In the genomic region with DNA sequence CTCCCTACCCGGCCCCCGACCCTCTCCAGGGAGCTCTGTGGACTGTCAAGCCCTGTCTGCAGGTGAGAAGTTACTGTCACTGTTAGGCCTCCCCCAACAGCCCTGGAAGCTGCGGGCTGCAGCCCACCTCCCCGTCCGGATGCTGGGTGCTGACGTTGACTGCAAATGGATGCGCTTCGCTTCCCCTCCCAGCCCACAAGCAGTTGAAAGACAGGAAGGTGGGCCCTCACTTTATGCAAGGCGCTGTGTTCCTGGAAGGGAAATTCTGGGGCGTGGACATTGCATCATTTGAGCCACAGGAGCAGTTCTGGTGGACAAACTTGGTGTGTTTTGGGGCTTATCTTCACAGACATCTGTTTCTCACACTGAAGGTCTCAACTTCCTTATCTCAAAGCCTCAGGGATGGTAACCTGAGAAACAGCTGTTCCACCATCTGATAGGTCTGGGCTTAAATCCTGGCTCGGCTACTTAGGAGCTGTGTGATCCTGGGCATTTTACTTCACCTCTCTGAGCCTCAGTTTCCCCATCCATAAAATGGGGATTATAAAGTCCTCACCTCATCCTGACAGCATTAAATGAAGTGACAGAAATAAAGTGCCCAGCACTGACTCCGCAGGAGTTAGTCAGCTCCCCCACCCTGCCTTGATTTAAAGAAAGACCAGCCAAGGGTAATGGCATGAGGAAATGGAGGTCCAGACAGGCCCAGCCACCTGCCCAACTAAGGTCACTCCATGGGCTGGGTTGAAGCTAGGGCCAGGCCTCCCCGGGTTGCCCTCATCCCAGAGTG, we compare ENCODE assay signal across 1 cellular context.
TF ChIP-seq lines count a peak whose summit lies in the region.

No MANE protein-coding gene starts in this region.

TF ChIP-seq in SK-N-SH, 30 proteins besides CTCF, POLR2A, EP300 and RAD21 (continued from another document):
- TF ChIP-seq, protein P1, sequence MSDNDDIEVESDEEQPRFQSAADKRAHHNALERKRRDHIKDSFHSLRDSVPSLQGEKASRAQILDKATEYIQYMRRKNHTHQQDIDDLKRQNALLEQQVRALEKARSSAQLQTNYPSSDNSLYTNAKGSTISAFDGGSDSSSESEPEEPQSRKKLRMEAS (IDR thresholded peaks at IDR 0.05; ENCODE audit: low read depth) = no peak
- TF ChIP-seq POLR2AphosphoS5 (IDR thresholded peaks at IDR 0.05; ENCODE audit: low read depth, low read length) (no peak), TCF12 (IDR thresholded peaks at IDR 0.05) (no peak)
- TF ChIP-seq, protein P2, sequence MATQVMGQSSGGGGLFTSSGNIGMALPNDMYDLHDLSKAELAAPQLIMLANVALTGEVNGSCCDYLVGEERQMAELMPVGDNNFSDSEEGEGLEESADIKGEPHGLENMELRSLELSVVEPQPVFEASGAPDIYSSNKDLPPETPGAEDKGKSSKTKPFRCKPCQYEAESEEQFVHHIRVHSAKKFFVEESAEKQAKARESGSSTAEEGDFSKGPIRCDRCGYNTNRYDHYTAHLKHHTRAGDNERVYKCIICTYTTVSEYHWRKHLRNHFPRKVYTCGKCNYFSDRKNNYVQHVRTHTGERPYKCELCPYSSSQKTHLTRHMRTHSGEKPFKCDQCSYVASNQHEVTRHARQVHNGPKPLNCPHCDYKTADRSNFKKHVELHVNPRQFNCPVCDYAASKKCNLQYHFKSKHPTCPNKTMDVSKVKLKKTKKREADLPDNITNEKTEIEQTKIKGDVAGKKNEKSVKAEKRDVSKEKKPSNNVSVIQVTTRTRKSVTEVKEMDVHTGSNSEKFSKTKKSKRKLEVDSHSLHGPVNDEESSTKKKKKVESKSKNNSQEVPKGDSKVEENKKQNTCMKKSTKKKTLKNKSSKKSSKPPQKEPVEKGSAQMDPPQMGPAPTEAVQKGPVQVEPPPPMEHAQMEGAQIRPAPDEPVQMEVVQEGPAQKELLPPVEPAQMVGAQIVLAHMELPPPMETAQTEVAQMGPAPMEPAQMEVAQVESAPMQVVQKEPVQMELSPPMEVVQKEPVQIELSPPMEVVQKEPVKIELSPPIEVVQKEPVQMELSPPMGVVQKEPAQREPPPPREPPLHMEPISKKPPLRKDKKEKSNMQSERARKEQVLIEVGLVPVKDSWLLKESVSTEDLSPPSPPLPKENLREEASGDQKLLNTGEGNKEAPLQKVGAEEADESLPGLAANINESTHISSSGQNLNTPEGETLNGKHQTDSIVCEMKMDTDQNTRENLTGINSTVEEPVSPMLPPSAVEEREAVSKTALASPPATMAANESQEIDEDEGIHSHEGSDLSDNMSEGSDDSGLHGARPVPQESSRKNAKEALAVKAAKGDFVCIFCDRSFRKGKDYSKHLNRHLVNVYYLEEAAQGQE (IDR thresholded peaks at IDR 0.05; ENCODE audit: low read depth, low read length) = no peak
- TF ChIP-seq, protein P3, sequence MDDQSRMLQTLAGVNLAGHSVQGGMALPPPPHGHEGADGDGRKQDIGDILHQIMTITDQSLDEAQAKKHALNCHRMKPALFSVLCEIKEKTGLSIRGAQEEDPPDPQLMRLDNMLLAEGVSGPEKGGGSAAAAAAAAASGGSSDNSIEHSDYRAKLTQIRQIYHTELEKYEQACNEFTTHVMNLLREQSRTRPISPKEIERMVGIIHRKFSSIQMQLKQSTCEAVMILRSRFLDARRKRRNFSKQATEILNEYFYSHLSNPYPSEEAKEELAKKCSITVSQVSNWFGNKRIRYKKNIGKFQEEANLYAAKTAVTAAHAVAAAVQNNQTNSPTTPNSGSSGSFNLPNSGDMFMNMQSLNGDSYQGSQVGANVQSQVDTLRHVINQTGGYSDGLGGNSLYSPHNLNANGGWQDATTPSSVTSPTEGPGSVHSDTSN (IDR thresholded peaks at IDR 0.05) = no peak
